30 cellular contexts compared by ENCODE assay signal in the genomic region with DNA sequence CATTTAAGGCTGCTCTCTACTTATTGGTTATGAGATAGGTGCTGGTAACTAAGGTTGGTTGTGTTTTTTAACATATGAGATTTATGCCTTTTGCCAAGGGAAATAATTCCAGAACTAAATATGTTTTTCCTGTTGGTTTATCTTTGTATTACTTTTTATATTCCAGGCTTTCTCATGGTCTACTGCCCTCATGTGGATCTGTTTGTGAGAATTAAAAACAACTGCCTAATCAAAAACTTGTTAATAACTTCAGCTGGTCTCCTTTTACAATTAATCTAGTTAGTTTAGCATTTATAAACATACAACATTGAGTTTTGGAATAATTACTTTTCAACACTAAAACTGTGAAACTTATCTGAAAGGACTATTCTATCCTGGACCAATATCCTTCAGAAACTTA.
DNase-seq lines count a peak whose midpoint lies in the region; ATAC-seq, FAIRE-seq and TF ChIP-seq lines count a peak whose summit lies in the region.
"Had no signal": no experiment of that assay in that cellular context is flagged by ENCODE, and none has a peak within 500 bp of the region (broad histone marks: within the 10 kb centered on the region; RNA-seq: fewer than 3 reads in every experiment).

No MANE protein-coding gene starts in this region.

- no peak overlapping the region for H3K4me2 ChIP-seq in HepG2 (ENCODE audit: low read depth, low read length)

- no peaks in the 10 kb centered on the region for H4K20me1 ChIP-seq in HepG2 (ENCODE audit: insufficient read depth, low read length)

- no peak overlapping the region for H3K27ac Mint-ChIP-seq in endodermal cell
- H3K27ac Mint-ChIP-seq: activated CD4-positive, alpha-beta memory T cell treated with anti-CD3 and anti-CD28 coated beads for 36 hours; activated naive CD4-positive, alpha-beta T cell treated with anti-CD3 and anti-CD28 coated beads, Interleukin-2, amount 50 U/mL, for 24 hours; activated T-helper 17 cell treated with anti-CD3 and anti-CD28 coated beads, Interleukin-2, amount 50 U/mL, for 72 hours; CD8-positive, alpha-beta T cell; nephron progenitor cell; T-helper 17 cell had no signal

- no peak overlapping the region for H2AFZ ChIP-seq in HepG2 (ENCODE audit: low read length)
- H2AFZ ChIP-seq: parathyroid adenoma had no signal

- no peaks in the 10 kb centered on the region for H3K36me3 Mint-ChIP-seq in endodermal cell (ENCODE audit: low read depth)
- H3K36me3 Mint-ChIP-seq: activated CD4-positive, alpha-beta memory T cell treated with anti-CD3 and anti-CD28 coated beads for 36 hours; activated naive CD4-positive, alpha-beta T cell treated with anti-CD3 and anti-CD28 coated beads, Interleukin-2, amount 50 U/mL, for 24 hours; CD8-positive, alpha-beta T cell had no signal

- intact Hi-C loops in HepG2 (cut with micrococcal nuclease; ENCODE audit: unreplicated experiment) = no loop called here

- no peak overlapping the region for H3K27ac ChIP-seq in endodermal cell (ENCODE audit: low read depth, low read length)
- no peak overlapping the region for H3K27ac ChIP-seq in HepG2 (ENCODE audit: extremely low read length, insufficient read depth, low read length)
- H3K27ac ChIP-seq: ascending aorta, lower lobe of right lung, parathyroid adenoma, suprapubic skin had no signal

- H3K27me3 Mint-ChIP-seq in endodermal cell (ENCODE audit: insufficient read depth) = no peaks in the 10 kb centered on the region
- H3K27me3 Mint-ChIP-seq: activated CD4-positive, alpha-beta memory T cell treated with anti-CD3 and anti-CD28 coated beads for 36 hours; activated naive CD4-positive, alpha-beta T cell treated with anti-CD3 and anti-CD28 coated beads, Interleukin-2, amount 50 U/mL, for 24 hours; activated T-helper 17 cell treated with anti-CD3 and anti-CD28 coated beads, Interleukin-2, amount 50 U/mL, for 72 hours; T-helper 17 cell had no signal

- POLR2A ChIA-PET in HepG2 (lab: Yijun Ruan, JAX) = no interaction called here

- no peak for TF ChIP-seq POLR2A in HepG2 (IDR thresholded peaks at IDR 0.05; ENCODE audit: insufficient read depth in 1 of 2, low read depth in 2 of 2, low read length in 2 of 2)

- peaks cover 5% of the 10 kb centered on the region for H3K4me1 Mint-ChIP-seq in endodermal cell
- H3K4me1 Mint-ChIP-seq: activated naive CD4-positive, alpha-beta T cell treated with anti-CD3 and anti-CD28 coated beads, Interleukin-2, amount 50 U/mL, for 24 hours; activated T-helper 17 cell treated with anti-CD3 and anti-CD28 coated beads, Interleukin-2, amount 50 U/mL, for 72 hours; nephron progenitor cell; T-helper 17 cell had no signal

- BruUV-seq in HepG2 (replicated peaks; lab: Mats Ljungman, UMichigan) = no TSS peak

- no peak overlapping the region for H3K4me3 Mint-ChIP-seq in endodermal cell
- H3K4me3 Mint-ChIP-seq: activated CD4-positive, alpha-beta memory T cell treated with anti-CD3 and anti-CD28 coated beads for 36 hours; activated naive CD4-positive, alpha-beta T cell treated with anti-CD3 and anti-CD28 coated beads, Interleukin-2, amount 50 U/mL, for 24 hours; activated T-helper 17 cell treated with anti-CD3 and anti-CD28 coated beads, Interleukin-2, amount 50 U/mL, for 72 hours; CD8-positive, alpha-beta T cell; nephron progenitor cell; T-helper 17 cell had no signal

- H3K9ac ChIP-seq in endodermal cell (ENCODE audit: extremely low read depth, low read length, poor library complexity, severe bottlenecking) (no peak overlapping the region), HepG2 (ENCODE audit: insufficient read depth, low read depth, low read length) (no peak overlapping the region)
- H3K9ac ChIP-seq: parathyroid adenoma had no signal

- H3K36me3 ChIP-seq in endodermal cell (ENCODE audit: control insufficient read depth, insufficient read depth, low read length) (no peaks in the 10 kb centered on the region), H7 (replicated peaks; ENCODE audit: control insufficient read depth, insufficient read depth, low read length) (no peaks in the 10 kb centered on the region), HepG2 (replicated peaks in 1 of 2; ENCODE audit: control insufficient read depth in 1 of 2, insufficient read depth in 2 of 2, low read length in 2 of 2) (no peaks in the 10 kb centered on the region)
- H3K36me3 ChIP-seq: ascending aorta, lower lobe of right lung, suprapubic skin had no signal

- no peaks in the 10 kb centered on the region for H3K9me3 Mint-ChIP-seq in endodermal cell
- H3K9me3 Mint-ChIP-seq: activated naive CD4-positive, alpha-beta T cell treated with anti-CD3 and anti-CD28 coated beads, Interleukin-2, amount 50 U/mL, for 24 hours; nephron progenitor cell had no signal

- H3K4me3 ChIP-seq in endodermal cell (ENCODE audit: low read length) (no peak overlapping the region), retinal pigment epithelial cell (ENCODE audit: low read length) (no peak overlapping the region), H7 (ENCODE audit: insufficient read depth, low read depth, low read length) (no peak overlapping the region), HepG2 (replicated peaks in 1 of 3; ENCODE audit: insufficient read depth in 1 of 3, low read depth in 2 of 3, low read length in 3 of 3) (no peak overlapping the region)
- H3K4me3 ChIP-seq: ascending aorta, lower lobe of right lung, suprapubic skin had no signal

- no peak for TF ChIP-seq RAD21 in HepG2 (CRISPR knock-in tag; IDR thresholded peaks at IDR 0.05)

- no peaks in the 10 kb centered on the region for H3K79me2 ChIP-seq in HepG2 (ENCODE audit: insufficient read depth, low read length)
- H3K79me2 ChIP-seq: parathyroid adenoma had no signal

- FAIRE-seq in HepG2 (lab: Jason Lieb, UNC) = no peak
- FAIRE-seq: endothelial cell of umbilical vein had no signal

- peak; percentile 35 for TF ChIP-seq CTCF in endodermal cell (conservative IDR thresholded peaks at IDR 0.05)
- peak; percentile 47 for TF ChIP-seq CTCF in retinal pigment epithelial cell (conservative IDR thresholded peaks at IDR 0.05; ENCODE audit: low read depth, low read length)
- TF ChIP-seq CTCF in HepG2 (CRISPR knock-in tag; IDR thresholded peaks at IDR 0.05) = no peak

- CTCF ChIA-PET in HepG2 (lab: Yijun Ruan, JAX; ENCODE audit: low intra/inter-chr PET ratio, low total read pairs) = no interaction called here

- peak; percentile 0 for DNase-seq in DMS 273 (lab: John Stamatoyannopoulos, UW; ENCODE audit: unreplicated experiment)
- DNase-seq in DMS 273 treated with DMSO at 0.1 percent for 48 hours (lab: John Stamatoyannopoulos, UW) = no peak
- peak; percentile 6 for DNase-seq in NCI-H69 (lab: John Stamatoyannopoulos, UW)
- no peak for DNase-seq in endodermal cell
- no peak for DNase-seq in retinal pigment epithelial cell (ENCODE audit: low read depth)
- DNase-seq in H7 = no peak
- DNase-seq in globus pallidus (ENCODE audit: low spot score) = no peak
- no peak for DNase-seq in HepG2 (ENCODE audit: low spot score)
- DNase-seq: 8988T; activated CD4-positive, alpha-beta memory T cell treated with anti-CD3 and anti-CD28 coated beads for 36 hours; activated CD4-positive, CD25-positive, alpha-beta regulatory T cell treated with anti-CD3 and anti-CD28 coated beads, Interleukin-2, amount 50 U/mL, for 72 hours; caudate nucleus; CD8-positive, alpha-beta T cell; dermis blood vessel endothelial cell; glutamatergic neuron; kidney; lower lobe of right lung; NCI-H1105 treated with DMSO at 0.1 percent for 48 hours; NCI-H2029 treated with DMSO at 0.1 percent for 48 hours; NCI-H226; nephron progenitor cell; stimulated activated naive CD4-positive, alpha-beta T cell; T-helper 17 cell had no signal

- H3K9me3 ChIP-seq in endodermal cell (ENCODE audit: control insufficient read depth, low read length) (no peaks in the 10 kb centered on the region), HepG2 (ENCODE audit: low read length) (no peaks in the 10 kb centered on the region)
- H3K9me3 ChIP-seq: ascending aorta, lower lobe of right lung, suprapubic skin had no signal

- ATAC-seq in HepG2 = no peak
- ATAC-seq: activated T-helper 17 cell treated with anti-CD3 and anti-CD28 coated beads, Interleukin-2, amount 50 U/mL, for 72 hours; CD8-positive, alpha-beta T cell; lower lobe of right lung; sciatic nerve; T-helper 17 cell had no signal

- in situ Hi-C loops in HepG2 (cut with HindIII; ENCODE audit: extremely low pct_ligation_motif_present, low pct_unique_long_range_greater_than_20kb) = no loop called here

- H3K27me3 ChIP-seq in endodermal cell (ENCODE audit: control insufficient read depth, insufficient read depth, low read length, poor library complexity, severe bottlenecking) = no peaks in the 10 kb centered on the region
- H3K27me3 ChIP-seq in H7 (ENCODE audit: control insufficient read depth, insufficient read depth, low read length) = no peaks in the 10 kb centered on the region
- no peaks in the 10 kb centered on the region for H3K27me3 ChIP-seq in HepG2 (ENCODE audit: control insufficient read depth in 1 of 2, insufficient read depth in 2 of 2, low read length in 2 of 2)
- H3K27me3 ChIP-seq: ascending aorta, suprapubic skin had no signal

- no peak for TF ChIP-seq EP300 in HepG2 (IDR thresholded peaks at IDR 0.05; ENCODE audit: low read depth in 2 of 2, low read length in 2 of 2)
- no peak for TF ChIP-seq EP300 in HepG2 (CRISPR knock-in tag; IDR thresholded peaks at IDR 0.05; ENCODE audit: borderline replicate concordance)

- H3K4me1 ChIP-seq in endodermal cell (ENCODE audit: control insufficient read depth, insufficient read depth, low read length) (no peaks in the 10 kb centered on the region), HepG2 (ENCODE audit: insufficient read depth, low read length) (no peaks in the 10 kb centered on the region)
- H3K4me1 ChIP-seq: ascending aorta, lower lobe of right lung, parathyroid adenoma, suprapubic skin had no signal

TF ChIP-seq in HepG2, 621 proteins besides CTCF, POLR2A, EP300 and RAD21 (continues in another document):
- TF ChIP-seq RAD51 (IDR thresholded peaks at IDR 0.05; ENCODE audit: borderline replicate concordance) = no peak
- TF ChIP-seq ZNF703 (CRISPR knock-in tag; IDR thresholded peaks at IDR 0.05; ENCODE audit: borderline replicate concordance) = no peak
- TF ChIP-seq ZZZ3 (CRISPR knock-in tag; IDR thresholded peaks at IDR 0.05; ENCODE audit: borderline replicate concordance) = no peak

Comparison
In these comparisons a context has a peak if more than half of its experiments do, and no peak if none do; other contexts are left out.
1. DNase-seq: peak in DMS 273 (single experiment) and NCI-H69 (single experiment); none in DMS 273 treated with DMSO at 0.1 percent for 48 hours (single experiment), endodermal cell (single experiment), retinal pigment epithelial cell (single experiment), H7 (single experiment), globus pallidus (single experiment) and HepG2 (single experiment).